1 cellular context compared by ENCODE assay signal in genomic region chr1:210235363-210236053, GRCh38.
TF ChIP-seq lines count a peak whose summit lies in the region.

No MANE protein-coding gene starts in this region.

TF ChIP-seq in HEK293, 187 proteins besides CTCF, POLR2A, EP300 and RAD21 (continued from another document):
- TF ChIP-seq, protein P1, sequence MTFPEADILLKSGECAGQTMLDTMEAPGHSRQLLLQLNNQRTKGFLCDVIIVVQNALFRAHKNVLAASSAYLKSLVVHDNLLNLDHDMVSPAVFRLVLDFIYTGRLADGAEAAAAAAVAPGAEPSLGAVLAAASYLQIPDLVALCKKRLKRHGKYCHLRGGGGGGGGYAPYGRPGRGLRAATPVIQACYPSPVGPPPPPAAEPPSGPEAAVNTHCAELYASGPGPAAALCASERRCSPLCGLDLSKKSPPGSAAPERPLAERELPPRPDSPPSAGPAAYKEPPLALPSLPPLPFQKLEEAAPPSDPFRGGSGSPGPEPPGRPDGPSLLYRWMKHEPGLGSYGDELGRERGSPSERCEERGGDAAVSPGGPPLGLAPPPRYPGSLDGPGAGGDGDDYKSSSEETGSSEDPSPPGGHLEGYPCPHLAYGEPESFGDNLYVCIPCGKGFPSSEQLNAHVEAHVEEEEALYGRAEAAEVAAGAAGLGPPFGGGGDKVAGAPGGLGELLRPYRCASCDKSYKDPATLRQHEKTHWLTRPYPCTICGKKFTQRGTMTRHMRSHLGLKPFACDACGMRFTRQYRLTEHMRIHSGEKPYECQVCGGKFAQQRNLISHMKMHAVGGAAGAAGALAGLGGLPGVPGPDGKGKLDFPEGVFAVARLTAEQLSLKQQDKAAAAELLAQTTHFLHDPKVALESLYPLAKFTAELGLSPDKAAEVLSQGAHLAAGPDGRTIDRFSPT (tag by site-specific recombination; IDR thresholded peaks at IDR 0.05): no peak
- peak; percentile 90 for TF ChIP-seq FEZF1 (tag by site-specific recombination; IDR thresholded peaks at IDR 0.05)
- TF ChIP-seq ZNF221 (tag by site-specific recombination; IDR thresholded peaks at IDR 0.05; ENCODE audit: borderline replicate concordance): no peak
- TF ChIP-seq YY1 (tag by site-specific recombination; IDR thresholded peaks at IDR 0.05): no peak
- peak; percentile 61; the same call in 1 of the 2 replicates for TF ChIP-seq TCF7L2 (IDR thresholded peaks at IDR 0.05; ENCODE audit: borderline replicate concordance, low read depth, low read length)
- peak; percentile 89 for TF ChIP-seq MYNN (tag by site-specific recombination; IDR thresholded peaks at IDR 0.05; ENCODE audit: borderline replicate concordance)
